ENCODE assay signal across 31 cellular contexts in the genomic region with DNA sequence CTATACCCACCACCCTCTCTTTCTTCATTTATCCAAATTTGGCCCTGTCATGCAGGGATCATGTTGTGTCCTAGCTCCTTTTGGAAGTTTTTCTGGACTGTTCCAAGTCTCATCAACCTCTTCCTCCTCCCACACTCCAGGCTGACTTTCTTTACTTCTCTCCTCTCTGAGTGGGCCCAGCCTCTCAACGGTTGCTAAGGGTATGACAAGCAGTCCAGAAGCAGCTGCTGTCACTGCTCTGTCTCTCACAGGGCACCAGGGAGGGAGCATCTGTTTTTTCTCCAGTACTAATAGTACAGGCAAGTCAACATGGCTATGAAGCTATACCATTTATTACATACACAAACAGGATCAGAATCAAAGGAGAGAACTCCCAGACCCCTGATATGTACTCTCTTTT. TPM values are rescaled to one million over a fixed set of nuclear protein-coding genes. Genes with fewer than 3 reads are reported as not detected.
A peak's percentile ranks its signal among the peaks of the same experiment; 100 is the strongest.
DNase-seq lines count a peak whose midpoint lies in the region; ATAC-seq, FAIRE-seq and TF ChIP-seq lines count a peak whose summit lies in the region.
"Had no signal": no experiment of that assay in that cellular context is flagged by ENCODE, and none has a peak within 500 bp of the region (broad histone marks: within the 10 kb centered on the region; RNA-seq: fewer than 3 reads in every experiment).

No MANE protein-coding gene starts in this region.

- H3K4me3 ChIP-seq in GM12878 (no peak overlapping the region), testis (no peak overlapping the region)
- H3K4me3 ChIP-seq: esophagus squamous epithelium, hepatocyte, skin epidermis, transverse colon had no signal

- H3K4me2 ChIP-seq in GM12878 (ENCODE audit: control insufficient read depth, insufficient read depth): no peak overlapping the region
- H3K4me2 ChIP-seq: hepatocyte had no signal

- CTCF ChIA-PET in activated naive CD4-positive, alpha-beta T cell treated with anti-CD3 and anti-CD28 coated beads for 36 hours (lab: Charles Lee): interaction anchor here (1.3 kb wide), 1 partner anchor 13 kb away, joined by 3 read pairs; no protein-coding TSS in a partner anchor
- CTCF ChIA-PET in GM12878 (lab: Yijun Ruan, JAX): interaction anchor here (1.0 to 6.5 kb wide), 6 partner anchors 8 to 97 kb away, joined by 3 to 96 read pairs (median 4); no protein-coding TSS in a partner anchor

- no peak for FAIRE-seq in GM12878 (lab: Jason Lieb, UNC)
- FAIRE-seq: endometrium, GM12892 had no signal

- WGBS in GM12878 (ENCODE audit: insufficient coverage, insufficient replicate concordance, low lambda C conversion rate, missing lambda C conversion rate): 31% methylated on average over 1 of the region's 1 CpG
- WGBS in testis, 2 donors: 43 to 56% methylated on average over 1 of the region's 1 CpG

- no peak overlapping the region for H2AFZ ChIP-seq in GM12878 (ENCODE audit: control insufficient read depth, low read depth, low read length)
- H2AFZ ChIP-seq: hepatocyte had no signal

- SMC1A ChIA-PET in GM12878 (lab: Charles Lee; ENCODE audit: uncharacterized antibody, unreplicated experiment): interaction anchor here (0.8 to 4.1 kb wide), 9 partner anchors 9 to 102 kb away, joined by 3 to 20 read pairs (median 4); no protein-coding TSS in a partner anchor

- TF ChIP-seq CTCF in GM12878 (IDR thresholded peaks at IDR 0.05 in 2 of 3, conservative IDR thresholded peaks at IDR 0.05 in 1 of 3; ENCODE audit: control insufficient read depth in 2 of 3, extremely low read depth in 1 of 3, insufficient read depth in 1 of 3, low read depth in 3 of 3, low read length in 3 of 3) (no peak), testis (IDR thresholded peaks at IDR 0.05) (no peak)

- peak overlapping the region; percentile 22 for H3K27ac Mint-ChIP-seq in activated naive CD4-positive, alpha-beta T cell treated with anti-CD3 and anti-CD28 coated beads for 36 hours
- H3K27ac Mint-ChIP-seq: activated CD4-positive, alpha-beta T cell treated with anti-CD3 and anti-CD28 coated beads for 36 hours; HFFc6 had no signal

- RAD21 ChIA-PET in GM12878 (lab: Charles Lee; ENCODE audit: unreplicated experiment): interaction anchor here (1.0 to 6.8 kb wide), 4 partner anchors 8 to 100 kb away, joined by 3 to 39 read pairs (median 6); partner anchors contain the start of gene FRK

- H3K9me3 Mint-ChIP-seq in activated naive CD4-positive, alpha-beta T cell treated with anti-CD3 and anti-CD28 coated beads for 36 hours: no peaks in the 10 kb centered on the region
- H3K9me3 Mint-ChIP-seq: HFFc6; naive thymus-derived CD8-positive, alpha-beta T cell had no signal

- TF ChIP-seq POLR2A in GM12878 (IDR thresholded peaks at IDR 0.05; ENCODE audit: low read depth, low read length): no peak
- no peak for TF ChIP-seq POLR2A in testis (IDR thresholded peaks at IDR 0.05)

- H3K9ac ChIP-seq in GM12878 (ENCODE audit: control insufficient read depth, insufficient read depth, low read length): no peak overlapping the region

- no peaks in the 10 kb centered on the region for H4K20me1 ChIP-seq in GM12878 (ENCODE audit: control insufficient read depth, insufficient read depth)

- H3K9me3 ChIP-seq in GM12878 (replicated peaks; ENCODE audit: control insufficient read depth, insufficient read depth, low read length) (no peaks in the 10 kb centered on the region), testis (no peaks in the 10 kb centered on the region)
- H3K9me3 ChIP-seq: Caco-2, esophagus squamous epithelium, transverse colon had no signal

- no peak for TF ChIP-seq EP300 in GM12878 (IDR thresholded peaks at IDR 0.05; ENCODE audit: borderline replicate concordance in 1 of 2, control insufficient read depth in 1 of 2, low read depth in 2 of 2, low read length in 2 of 2)

- POLR2A ChIA-PET in GM12878 (lab: Charles Lee): interaction anchor here (1.2 to 1.6 kb wide), 2 partner anchors 8 to 46 kb away, joined by 3 to 6 read pairs; partner anchors contain the start of gene NT5DC1

- H3K27me3 ChIP-seq in GM12878 (replicated peaks in 1 of 2; ENCODE audit: control insufficient read depth in 2 of 2, insufficient read depth in 2 of 2, low read length in 1 of 2): no peaks in the 10 kb centered on the region
- H3K27me3 ChIP-seq in testis: no peaks in the 10 kb centered on the region
- H3K27me3 ChIP-seq: esophagus squamous epithelium, hepatocyte, transverse colon had no signal

- H3K4me3 Mint-ChIP-seq in activated naive CD4-positive, alpha-beta T cell treated with anti-CD3 and anti-CD28 coated beads for 36 hours: no peak overlapping the region
- H3K4me3 Mint-ChIP-seq: activated CD4-positive, alpha-beta T cell treated with anti-CD3 and anti-CD28 coated beads for 36 hours; HFFc6; naive thymus-derived CD8-positive, alpha-beta T cell had no signal

- ATAC-seq in GM12878 (peak; percentile 58), GM21381 (IDR thresholded peaks at IDR 0.05; ENCODE audit: unreplicated experiment) (no peak)
- ATAC-seq: activated CD4-positive, alpha-beta T cell treated with anti-CD3 and anti-CD28 coated beads for 36 hours; left cardiac atrium; naive thymus-derived CD8-positive, alpha-beta T cell had no signal

- in situ Hi-C loops in GM12878 (cut with MboI): no loop called here

- BruUV-seq in GM12878 (replicated peaks; lab: Mats Ljungman, UMichigan): no TSS peak

- no peak for DNase-seq in activated naive CD4-positive, alpha-beta T cell treated with anti-CD3 and anti-CD28 coated beads for 36 hours
- no peak for DNase-seq in activated naive CD4-positive, alpha-beta T cell (lab: John Stamatoyannopoulos, UW)
- DNase-seq in LHCN-M2 (ENCODE audit: low read depth): peak; percentile 40
- no peak for DNase-seq in GM12878 (ENCODE audit: low read depth, low spot score)
- peak; percentile 37 for DNase-seq in testis
- DNase-seq in activated gamma-delta T cell treated with Interleukin-2 at 50 U/mL for 16 hours: no peak
- DNase-seq in NCI-H2081 (lab: John Stamatoyannopoulos, UW): no peak
- DNase-seq: activated CD4-positive, alpha-beta T cell treated with anti-CD3 and anti-CD28 coated beads for 36 hours; activated CD8-positive, alpha-beta memory T cell treated with anti-CD3 and anti-CD28 coated beads for 24 hours; activated effector memory CD4-positive, alpha-beta T cell treated with anti-CD3 and anti-CD28 coated beads, Interleukin-2, amount 50 U/mL, for 16 hours; C1 segment of cervical spinal cord; Caco-2; cerebellar nuclear complex; EL; esophagus squamous epithelium; foreskin melanocyte; HFFc6; Karpas-422; left cardiac atrium; NCI-H146; NCI-H774; T-helper 2 cell; transverse colon had no signal

- no peak for TF ChIP-seq RAD21 in GM12878 (IDR thresholded peaks at IDR 0.05; ENCODE audit: insufficient read depth, low read depth, low read length)

- no peaks in the 10 kb centered on the region for H3K27me3 Mint-ChIP-seq in activated naive CD4-positive, alpha-beta T cell treated with anti-CD3 and anti-CD28 coated beads for 36 hours (ENCODE audit: low read depth)
- H3K27me3 Mint-ChIP-seq: activated CD4-positive, alpha-beta T cell treated with anti-CD3 and anti-CD28 coated beads for 36 hours; naive thymus-derived CD8-positive, alpha-beta T cell had no signal

- H3K79me2 ChIP-seq in GM12878 (ENCODE audit: control insufficient read depth, insufficient read depth, low read length): peaks cover 31% of the 10 kb centered on the region

- peaks cover 37% of the 10 kb centered on the region for H3K4me1 Mint-ChIP-seq in activated naive CD4-positive, alpha-beta T cell treated with anti-CD3 and anti-CD28 coated beads for 36 hours (ENCODE audit: low read depth)

- intact Hi-C loops in activated naive CD4-positive, alpha-beta T cell treated with anti-CD3 and anti-CD28 coated beads for 36 hours (cut with micrococcal nuclease): loop anchor here (10.0 kb wide), 3 partner anchors 214 to 426 kb away; partner anchors contain the start of gene CALHM6
- intact Hi-C loops in GM12878 (cut with micrococcal nuclease; ENCODE audit: unreplicated experiment) (loop anchor here (10.0 kb wide), 1 partner anchor 296 kb away; no protein-coding TSS in a partner anchor), testis (cut with DNase I; ENCODE audit: low total_unique reads) (no loop called here)

- H3K27ac ChIP-seq in GM12878 (ENCODE audit: control insufficient read depth, insufficient read depth) (no peak overlapping the region), testis (no peak overlapping the region)
- H3K27ac ChIP-seq: esophagus squamous epithelium, hepatocyte, skin epidermis, transverse colon had no signal

- H3K36me3 ChIP-seq in GM12878 (ENCODE audit: control insufficient read depth in 2 of 2, insufficient read depth in 2 of 2, low read length in 1 of 2): peaks cover 14 to 29% of the 10 kb centered on the region in 2 experiments
- H3K36me3 ChIP-seq in testis (ENCODE audit: low read depth, missing control alignments): no peaks in the 10 kb centered on the region

- H3K4me1 ChIP-seq in GM12878 (ENCODE audit: control insufficient read depth, insufficient read depth, low read length) (peaks cover 13% of the 10 kb centered on the region), testis (peaks cover 4% of the 10 kb centered on the region)

- peaks cover 42% of the 10 kb centered on the region for H3K36me3 Mint-ChIP-seq in activated naive CD4-positive, alpha-beta T cell treated with anti-CD3 and anti-CD28 coated beads for 36 hours (ENCODE audit: low read depth)

RNA-seq across cellular contexts. Expression of gene NT5DC1, which starts 8.2 kb away (rescaled TPM):
- total RNA-seq in activated naive CD4-positive, alpha-beta T cell treated with anti-CD3 and anti-CD28 coated beads for 36 hours: 10 to 100 TPM; 59.7 to 62.6 TPM
- 13.6 and 18.0 TPM in 2 replicates for total RNA-seq in LHCN-M2 (2014; rRNA removed)
- 20.3 TPM for polyA plus RNA-seq in LHCN-M2 (2012)
- total RNA-seq in GM12878 (2013; cell fraction: nucleolus; rRNA removed): 51.4 and 51.7 TPM in 2 replicates
- total RNA-seq in GM12878 (2014; rRNA removed): 36.3 and 40.8 TPM in 2 replicates
- 45.7 and 46.5 TPM in 2 replicates for total RNA-seq in GM12878 (2014; rRNA removed; fragmentation: Illumina TruSeq; extraction: Trizol)
- 104 and 110 TPM in 2 replicates for total RNA-seq in GM12878 (2021)
- polyA plus RNA-seq in GM12878 (2011; ENCODE audit: low read depth): 24.7 TPM
- 76.7 and 99.0 TPM in 2 replicates for polyA plus RNA-seq in GM12878 (2011; rRNA removed)
- 38.0 and 42.3 TPM in 2 replicates for polyA plus RNA-seq in GM12878 (2011; cell fraction: cytosol; rRNA removed)
- 72.3 and 77.2 TPM in 2 replicates for polyA plus RNA-seq in GM12878 (2011; cell fraction: nucleus; rRNA removed)
- 38.1 and 72.4 TPM in 2 replicates for polyA plus RNA-seq in GM12878 (2012)
- 50.9 and 52.3 TPM in 2 replicates for polyA plus RNA-seq in GM12878 (2014; fragmentation: Illumina TruSeq; extraction: Trizol)
- polyA plus RNA-seq in GM12878 (2014; fragmentation: Nextera tagmentation; extraction: Ambion mirVana): 10 to 100 TPM; 43.5 to 67.0 TPM
- polyA plus RNA-seq in GM12878 (2014; rRNA removed): 66.6 and 75.8 TPM in 2 replicates
- polyA plus RNA-seq in GM12878 (2016; fragmentation: Nextera tagmentation; extraction: Ambion mirVana): 100 to 1,000 TPM; 139 to 140 TPM
- 48.4 and 49.8 TPM in 2 replicates for polyA minus RNA-seq in GM12878 (2011; rRNA and poly(A)+ RNA removed)
- 40.0 and 57.6 TPM in 2 replicates for polyA minus RNA-seq in GM12878 (2011; cell fraction: cytosol; rRNA and poly(A)+ RNA removed)
- 77.3 and 115 TPM in 2 replicates for polyA minus RNA-seq in GM12878 (2011; cell fraction: nucleus; rRNA and poly(A)+ RNA removed)
- total RNA-seq in testis: 10 to 100 TPM; 10.7 to 22.8 TPM
- polyA plus RNA-seq in testis (ENCODE audit: insufficient read depth, low read depth, low replicate concordance): 28.2 TPM

RNA-seq across cellular contexts. Expression of gene COL10A1, which starts 17.1 kb away (rescaled TPM):
- total RNA-seq in activated naive CD4-positive, alpha-beta T cell treated with anti-CD3 and anti-CD28 coated beads for 36 hours: not detected
- total RNA-seq in LHCN-M2 (2014; rRNA removed) (1.4 and 1.7 TPM in 2 replicates), GM12878 (2014; rRNA removed) (0.06 TPM in 1 of 2 replicates, not detected in the other), GM12878 (2014; rRNA removed; fragmentation: Illumina TruSeq; extraction: Trizol) (not detected in 2 replicates), GM12878 (2021) (not detected in 2 replicates), testis (under 1 TPM; 0.06 to 0.16 TPM)
- polyA plus RNA-seq in LHCN-M2 (2012): 0.10 TPM
- not detected in 2 replicates for total RNA-seq in GM12878 (2013; cell fraction: nucleolus; rRNA removed)
- 0.16 TPM for polyA plus RNA-seq in GM12878 (2011; ENCODE audit: low read depth)
- polyA plus RNA-seq in GM12878 (2011; rRNA removed) (not detected in 2 replicates), GM12878 (2014; fragmentation: Illumina TruSeq; extraction: Trizol) (not detected in 2 replicates), GM12878 (2014; fragmentation: Nextera tagmentation; extraction: Ambion mirVana) (under 1 TPM; 0.02 to 0.05 TPM), GM12878 (2014; rRNA removed) (not detected in 2 replicates), GM12878 (2016; fragmentation: Nextera tagmentation; extraction: Ambion mirVana) (under 1 TPM; 0.18 to 0.33 TPM), testis (ENCODE audit: insufficient read depth, low read depth, low replicate concordance) (0.34 TPM)
- not detected in 2 replicates for polyA plus RNA-seq in GM12878 (2011; cell fraction: cytosol; rRNA removed)
- not detected in 2 replicates for polyA plus RNA-seq in GM12878 (2011; cell fraction: nucleus; rRNA removed)
- 0.08 and 0.24 TPM in 2 replicates for polyA plus RNA-seq in GM12878 (2012)
- polyA minus RNA-seq in GM12878 (2011; rRNA and poly(A)+ RNA removed): 0.05 TPM in 1 of 2 replicates, not detected in the other
- polyA minus RNA-seq in GM12878 (2011; cell fraction: cytosol; rRNA and poly(A)+ RNA removed): not detected in 2 replicates
- polyA minus RNA-seq in GM12878 (2011; cell fraction: nucleus; rRNA and poly(A)+ RNA removed): not detected in 2 replicates
- total RNA-seq: activated CD4-positive, alpha-beta T cell treated with anti-CD3 and anti-CD28 coated beads for 36 hours; Caco-2; dermis microvascular lymphatic vessel endothelial cell; esophagus squamous epithelium; left cardiac atrium; naive thymus-derived CD8-positive, alpha-beta T cell; transverse colon had no signal
- polyA plus RNA-seq: adipose tissue had no signal

RNA-seq across cellular contexts. Expression of gene FRK, which starts 48.1 kb away (rescaled TPM):
- total RNA-seq in activated naive CD4-positive, alpha-beta T cell treated with anti-CD3 and anti-CD28 coated beads for 36 hours: not detected
- total RNA-seq in LHCN-M2 (2014; rRNA removed): 1.9 and 2.9 TPM in 2 replicates
- 0.45 TPM for polyA plus RNA-seq in LHCN-M2 (2012)
- total RNA-seq in GM12878 (2013; cell fraction: nucleolus; rRNA removed): 5.7 and 5.9 TPM in 2 replicates
- 1.4 and 1.7 TPM in 2 replicates for total RNA-seq in GM12878 (2014; rRNA removed)
- 1.8 and 1.9 TPM in 2 replicates for total RNA-seq in GM12878 (2014; rRNA removed; fragmentation: Illumina TruSeq; extraction: Trizol)
- 1.6 and 1.7 TPM in 2 replicates for total RNA-seq in GM12878 (2021)
- 0.26 TPM for polyA plus RNA-seq in GM12878 (2011; ENCODE audit: low read depth)
- polyA plus RNA-seq in GM12878 (2011; rRNA removed): 2.4 and 3.6 TPM in 2 replicates
- polyA plus RNA-seq in GM12878 (2011; cell fraction: cytosol; rRNA removed): 0.72 and 0.75 TPM in 2 replicates
- 4.7 and 5.6 TPM in 2 replicates for polyA plus RNA-seq in GM12878 (2011; cell fraction: nucleus; rRNA removed)
- polyA plus RNA-seq in GM12878 (2012): 0.31 and 0.79 TPM in 2 replicates
- polyA plus RNA-seq in GM12878 (2014; fragmentation: Illumina TruSeq; extraction: Trizol): 1.3 and 1.7 TPM in 2 replicates
- under 1 TPM; 0.29 to 0.32 TPM for polyA plus RNA-seq in GM12878 (2014; fragmentation: Nextera tagmentation; extraction: Ambion mirVana)
- polyA plus RNA-seq in GM12878 (2014; rRNA removed): 1.1 and 1.2 TPM in 2 replicates
- under 1 TPM; 0.59 to 0.63 TPM for polyA plus RNA-seq in GM12878 (2016; fragmentation: Nextera tagmentation; extraction: Ambion mirVana)
- polyA minus RNA-seq in GM12878 (2011; rRNA and poly(A)+ RNA removed): 3.4 and 4.3 TPM in 2 replicates
- polyA minus RNA-seq in GM12878 (2011; cell fraction: cytosol; rRNA and poly(A)+ RNA removed): 1.2 and 1.4 TPM in 2 replicates
- 5.4 and 8.6 TPM in 2 replicates for polyA minus RNA-seq in GM12878 (2011; cell fraction: nucleus; rRNA and poly(A)+ RNA removed)
- total RNA-seq in testis: 1 to 10 TPM; 1.5 to 3.7 TPM
- polyA plus RNA-seq in testis (ENCODE audit: insufficient read depth, low read depth, low replicate concordance): 2.5 TPM

Comparison
In these comparisons a context has a peak if more than half of its experiments do, and no peak if none do; other contexts are left out.
1. DNase-seq: peak in LHCN-M2 (single experiment) and testis (single experiment); none in activated naive CD4-positive, alpha-beta T cell treated with anti-CD3 and anti-CD28 coated beads for 36 hours (single experiment), activated naive CD4-positive, alpha-beta T cell (0 of 4), GM12878 (single experiment), activated gamma-delta T cell treated with Interleukin-2 at 50 U/mL for 16 hours (single experiment) and NCI-H2081 (0 of 2).